1 cellular context compared by ENCODE assay signal in the genomic region with DNA sequence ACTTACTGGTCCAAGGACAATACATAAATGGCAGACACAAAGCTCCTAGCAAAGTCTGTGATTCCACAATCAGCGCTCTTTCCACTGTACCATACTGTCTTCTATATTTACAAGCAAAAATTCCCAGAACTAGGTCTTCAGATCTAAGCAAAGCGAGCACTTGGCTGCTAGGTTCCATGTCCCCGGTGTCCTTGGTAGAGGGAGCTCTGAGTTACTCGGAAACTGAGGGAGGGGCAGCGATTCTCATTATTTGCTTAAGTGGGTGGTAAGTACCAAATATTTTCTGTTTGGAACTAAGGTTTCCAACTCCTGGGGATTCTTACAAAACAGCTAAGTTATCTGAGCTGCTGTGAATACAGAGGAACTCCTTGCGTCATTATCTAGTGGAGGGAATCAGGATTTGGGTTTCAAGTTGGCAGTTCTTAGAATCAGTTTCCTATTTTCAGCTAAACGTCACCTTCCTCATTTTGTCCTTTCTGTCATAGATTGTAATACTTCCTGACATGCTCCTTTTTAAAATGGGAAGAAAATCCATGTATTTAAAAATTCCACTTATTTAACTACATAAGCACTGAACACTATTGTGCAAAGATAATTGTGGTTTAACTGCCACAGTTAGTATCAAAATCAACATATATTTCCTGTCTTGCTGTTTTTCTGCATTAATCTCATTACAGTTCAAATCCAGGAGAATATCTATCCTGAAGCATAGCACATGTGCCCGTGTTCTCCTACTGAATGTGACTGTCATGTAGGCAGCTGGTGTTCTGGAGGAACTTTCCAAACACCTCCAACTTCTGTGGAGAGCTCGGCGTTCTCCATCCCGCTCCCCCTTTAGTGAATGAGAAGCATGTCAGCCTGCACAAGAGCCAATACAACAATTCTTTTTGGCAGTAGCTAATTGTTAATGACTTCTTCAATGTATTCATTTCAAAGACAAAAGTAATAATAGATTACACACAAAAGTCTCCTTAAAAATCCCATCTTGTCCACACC.
A peak's percentile ranks its signal among the peaks of the same experiment; 100 is the strongest.
TF ChIP-seq lines count a peak whose summit lies in the region.

No MANE protein-coding gene starts in this region.

TF ChIP-seq in K562, 482 proteins besides CTCF, POLR2A, EP300 and RAD21 (continues in another document):
- TF ChIP-seq SREBF1 (IDR thresholded peaks at IDR 0.05; ENCODE audit: borderline replicate concordance, low read depth, low read length) (no peak), MCM3 (IDR thresholded peaks at IDR 0.05) (no peak), HCFC1 (IDR thresholded peaks at IDR 0.05; ENCODE audit: low read depth, low read length) (no peak), ZNF311 (CRISPR knock-in tag; IDR thresholded peaks at IDR 0.05) (no peak), E2F8 (IDR thresholded peaks at IDR 0.05; ENCODE audit: low read depth, partially characterized antibody) (peak; percentile 93), PCBP2 (IDR thresholded peaks at IDR 0.05; ENCODE audit: low read depth, low read length, poor library complexity, severe bottlenecking) (no peak), ILK (tag; IDR thresholded peaks at IDR 0.05; ENCODE audit: borderline replicate concordance, low read depth) (no peak), CHCHD3 (CRISPR knock-in tag; IDR thresholded peaks at IDR 0.05) (no peak), NFIX (CRISPR knock-in tag; IDR thresholded peaks at IDR 0.05; ENCODE audit: low read depth) (no peak), RCOR1 (IDR thresholded peaks at IDR 0.05; ENCODE audit: borderline replicate concordance in 1 of 2, low read depth in 2 of 2, low read length in 2 of 2) (peak in 1 of 2 experiments; percentile 55; a peak in 1 of 4 replicates), RUNX1 (IDR thresholded peaks at IDR 0.05; ENCODE audit: low read depth) (no peak), ETV1 (tag; conservative IDR thresholded peaks at IDR 0.05; ENCODE audit: low read depth) (no peak), DLX4 (CRISPR knock-in tag; IDR thresholded peaks at IDR 0.05) (no peak), TCF3 (CRISPR knock-in tag; IDR thresholded peaks at IDR 0.05) (no peak), PATZ1 (CRISPR knock-in tag; IDR thresholded peaks at IDR 0.05; ENCODE audit: borderline replicate concordance) (no peak), ARNT (IDR thresholded peaks at IDR 0.05) (no peak), ZNF644 (tag; IDR thresholded peaks at IDR 0.05; ENCODE audit: low read depth) (no peak), NR4A1 (CRISPR knock-in tag; IDR thresholded peaks at IDR 0.05) (no peak), NR4A1 (tag; IDR thresholded peaks at IDR 0.05) (no peak), SMARCC2 (IDR thresholded peaks at IDR 0.05; ENCODE audit: low read depth) (no peak), PML (IDR thresholded peaks at IDR 0.05; ENCODE audit: low read length) (no peak), CEBPG (CRISPR knock-in tag; IDR thresholded peaks at IDR 0.05) (no peak), CEBPG (tag; conservative IDR thresholded peaks at IDR 0.05 in 1 of 2, IDR thresholded peaks at IDR 0.05 in 1 of 2) (peak; percentile 48 to 72; a peak in 3 of 4 replicates), CEBPB (tag; IDR thresholded peaks at IDR 0.05) (peak; percentile 63), ZNF23 (CRISPR knock-in tag; IDR thresholded peaks at IDR 0.05) (no peak), NR1H2 (CRISPR knock-in tag; IDR thresholded peaks at IDR 0.05) (no peak), SPI1 (IDR thresholded peaks at IDR 0.05; ENCODE audit: borderline replicate concordance, low read depth, low read length) (peak; percentile 54; the same call in 1 of the 2 replicates), ZNF444 (CRISPR knock-in tag; IDR thresholded peaks at IDR 0.05) (no peak), THAP12 (CRISPR knock-in tag; IDR thresholded peaks at IDR 0.05) (no peak), ARID1B (IDR thresholded peaks at IDR 0.05) (peak; percentile 49), ETV6 (IDR thresholded peaks at IDR 0.05; ENCODE audit: borderline replicate concordance in 1 of 2, low read depth in 2 of 2, low read length in 1 of 2) (peak in 1 of 2 experiments; percentile 29; a peak in 1 of 4 replicates), ETV6 (CRISPR knock-in tag; IDR thresholded peaks at IDR 0.05; ENCODE audit: borderline replicate concordance) (no peak), CXXC5 (CRISPR knock-in tag; IDR thresholded peaks at IDR 0.05) (0 out of 2 replicates have a peak, but pooled peaks have one; percentile 27), STAT5A (IDR thresholded peaks at IDR 0.05; ENCODE audit: borderline replicate concordance, low read length) (peak; percentile 49), SRSF7 (optimal IDR thresholded peaks at IDR 0.05; ENCODE audit: low read depth, low read length) (no peak), CBX3 (IDR thresholded peaks at IDR 0.05; ENCODE audit: borderline replicate concordance in 1 of 2, low read length in 2 of 2) (no peak), ATF7 (IDR thresholded peaks at IDR 0.05) (peak; percentile 79), KAT2B (IDR thresholded peaks at IDR 0.05; ENCODE audit: low read depth, low read length) (no peak), CREB1 (IDR thresholded peaks at IDR 0.05) (no peak), CREB1 (CRISPR knock-in tag; IDR thresholded peaks at IDR 0.05) (no peak), KLF6 (CRISPR knock-in tag; IDR thresholded peaks at IDR 0.05; ENCODE audit: borderline replicate concordance) (no peak), ETS2 (tag; IDR thresholded peaks at IDR 0.05; ENCODE audit: borderline replicate concordance, poor library complexity, severe bottlenecking) (no peak), BDP1 (IDR thresholded peaks at IDR 0.05; ENCODE audit: insufficient read depth, insufficient read length) (no peak), ZC3H8 (IDR thresholded peaks at IDR 0.05) (no peak)
- TF ChIP-seq, protein P1, sequence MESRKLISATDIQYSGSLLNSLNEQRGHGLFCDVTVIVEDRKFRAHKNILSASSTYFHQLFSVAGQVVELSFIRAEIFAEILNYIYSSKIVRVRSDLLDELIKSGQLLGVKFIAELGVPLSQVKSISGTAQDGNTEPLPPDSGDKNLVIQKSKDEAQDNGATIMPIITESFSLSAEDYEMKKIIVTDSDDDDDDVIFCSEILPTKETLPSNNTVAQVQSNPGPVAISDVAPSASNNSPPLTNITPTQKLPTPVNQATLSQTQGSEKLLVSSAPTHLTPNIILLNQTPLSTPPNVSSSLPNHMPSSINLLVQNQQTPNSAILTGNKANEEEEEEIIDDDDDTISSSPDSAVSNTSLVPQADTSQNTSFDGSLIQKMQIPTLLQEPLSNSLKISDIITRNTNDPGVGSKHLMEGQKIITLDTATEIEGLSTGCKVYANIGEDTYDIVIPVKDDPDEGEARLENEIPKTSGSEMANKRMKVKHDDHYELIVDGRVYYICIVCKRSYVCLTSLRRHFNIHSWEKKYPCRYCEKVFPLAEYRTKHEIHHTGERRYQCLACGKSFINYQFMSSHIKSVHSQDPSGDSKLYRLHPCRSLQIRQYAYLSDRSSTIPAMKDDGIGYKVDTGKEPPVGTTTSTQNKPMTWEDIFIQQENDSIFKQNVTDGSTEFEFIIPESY (CRISPR knock-in tag; IDR thresholded peaks at IDR 0.05): no peak
- TF ChIP-seq, protein P2, sequence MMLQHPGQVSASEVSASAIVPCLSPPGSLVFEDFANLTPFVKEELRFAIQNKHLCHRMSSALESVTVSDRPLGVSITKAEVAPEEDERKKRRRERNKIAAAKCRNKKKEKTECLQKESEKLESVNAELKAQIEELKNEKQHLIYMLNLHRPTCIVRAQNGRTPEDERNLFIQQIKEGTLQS (IDR thresholded peaks at IDR 0.05): peak; percentile 73
- TF ChIP-seq, protein P2 (CRISPR knock-in tag; conservative IDR thresholded peaks at IDR 0.05): no peak
- TF ChIP-seq, protein P3, sequence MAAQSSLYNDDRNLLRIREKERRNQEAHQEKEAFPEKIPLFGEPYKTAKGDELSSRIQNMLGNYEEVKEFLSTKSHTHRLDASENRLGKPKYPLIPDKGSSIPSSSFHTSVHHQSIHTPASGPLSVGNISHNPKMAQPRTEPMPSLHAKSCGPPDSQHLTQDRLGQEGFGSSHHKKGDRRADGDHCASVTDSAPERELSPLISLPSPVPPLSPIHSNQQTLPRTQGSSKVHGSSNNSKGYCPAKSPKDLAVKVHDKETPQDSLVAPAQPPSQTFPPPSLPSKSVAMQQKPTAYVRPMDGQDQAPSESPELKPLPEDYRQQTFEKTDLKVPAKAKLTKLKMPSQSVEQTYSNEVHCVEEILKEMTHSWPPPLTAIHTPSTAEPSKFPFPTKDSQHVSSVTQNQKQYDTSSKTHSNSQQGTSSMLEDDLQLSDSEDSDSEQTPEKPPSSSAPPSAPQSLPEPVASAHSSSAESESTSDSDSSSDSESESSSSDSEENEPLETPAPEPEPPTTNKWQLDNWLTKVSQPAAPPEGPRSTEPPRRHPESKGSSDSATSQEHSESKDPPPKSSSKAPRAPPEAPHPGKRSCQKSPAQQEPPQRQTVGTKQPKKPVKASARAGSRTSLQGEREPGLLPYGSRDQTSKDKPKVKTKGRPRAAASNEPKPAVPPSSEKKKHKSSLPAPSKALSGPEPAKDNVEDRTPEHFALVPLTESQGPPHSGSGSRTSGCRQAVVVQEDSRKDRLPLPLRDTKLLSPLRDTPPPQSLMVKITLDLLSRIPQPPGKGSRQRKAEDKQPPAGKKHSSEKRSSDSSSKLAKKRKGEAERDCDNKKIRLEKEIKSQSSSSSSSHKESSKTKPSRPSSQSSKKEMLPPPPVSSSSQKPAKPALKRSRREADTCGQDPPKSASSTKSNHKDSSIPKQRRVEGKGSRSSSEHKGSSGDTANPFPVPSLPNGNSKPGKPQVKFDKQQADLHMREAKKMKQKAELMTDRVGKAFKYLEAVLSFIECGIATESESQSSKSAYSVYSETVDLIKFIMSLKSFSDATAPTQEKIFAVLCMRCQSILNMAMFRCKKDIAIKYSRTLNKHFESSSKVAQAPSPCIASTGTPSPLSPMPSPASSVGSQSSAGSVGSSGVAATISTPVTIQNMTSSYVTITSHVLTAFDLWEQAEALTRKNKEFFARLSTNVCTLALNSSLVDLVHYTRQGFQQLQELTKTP (IDR thresholded peaks at IDR 0.05; ENCODE audit: low read depth in 1 of 2, partially characterized antibody in 2 of 2): no peak
